ENCODE assay signal across 15 cellular contexts in the genomic region with DNA sequence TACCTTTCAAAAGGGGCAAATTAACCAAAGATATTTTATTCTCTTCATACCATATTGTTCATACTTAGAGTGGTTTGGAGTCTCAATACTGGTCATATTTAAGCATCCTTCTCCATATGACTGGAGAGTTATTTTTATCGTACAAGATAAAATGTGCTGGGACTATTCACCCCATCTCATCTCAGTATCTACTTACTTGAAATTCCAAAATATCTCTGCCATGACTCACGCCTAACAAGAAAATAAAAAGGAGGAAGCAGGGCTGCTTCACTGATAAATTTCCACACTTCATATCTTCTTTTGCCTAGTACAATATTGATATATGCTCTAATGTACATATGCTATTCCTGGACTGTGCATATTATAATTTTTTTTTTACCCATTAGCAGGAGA.
DNase-seq lines count a peak whose midpoint lies in the region; ATAC-seq and TF ChIP-seq lines count a peak whose summit lies in the region.
"Had no signal": no experiment of that assay in that cellular context is flagged by ENCODE, and none has a peak within 500 bp of the region (broad histone marks: within the 10 kb centered on the region; RNA-seq: fewer than 3 reads in every experiment).

No MANE protein-coding gene starts in this region.

- no peak for TF ChIP-seq CTCF in AG09309 (IDR thresholded peaks at IDR 0.05; ENCODE audit: control insufficient read depth, insufficient read depth, low read depth, low read length, missing control alignments)
- TF ChIP-seq CTCF in brain microvascular endothelial cell (IDR thresholded peaks at IDR 0.05; ENCODE audit: low read depth, low read length, missing control alignments) = no peak
- no peak for TF ChIP-seq CTCF in right atrium auricular region (IDR thresholded peaks at IDR 0.05)

- no peaks in the 10 kb centered on the region for H4K20me1 ChIP-seq in Karpas-422 (ENCODE audit: insufficient read depth, low read depth, low read length)
- H4K20me1 ChIP-seq: BLaER1 had no signal

- H3K4me2 ChIP-seq in Karpas-422 (ENCODE audit: low read depth, low read length, poor library complexity, severe bottlenecking) = no peak overlapping the region
- no peak overlapping the region for H3K4me2 ChIP-seq in mesenchymal stem cell (ENCODE audit: low read length, poor library complexity, severe bottlenecking)
- H3K4me2 ChIP-seq: BLaER1, PC-9 had no signal

- WGBS in mesenchymal stem cell = 0% methylated on average over 2 of the region's 2 CpGs

- H3K79me1 ChIP-seq in mesenchymal stem cell (replicated peaks; ENCODE audit: low read length, poor library complexity, severe bottlenecking) = no peaks in the 10 kb centered on the region

- no peak overlapping the region for H2BK5ac ChIP-seq in mesenchymal stem cell (ENCODE audit: low read depth, low read length, poor library complexity, severe bottlenecking)

- H3K4ac ChIP-seq in mesenchymal stem cell (ENCODE audit: low read depth in 1 of 2, low read length in 2 of 2) = no peak overlapping the region

- peak; percentile 23 for DNase-seq in AG09309 (ENCODE audit: low read depth)
- no peak for DNase-seq in Karpas-422
- peak; percentile 62 for DNase-seq in brain microvascular endothelial cell
- DNase-seq in mesenchymal stem cell = peak; percentile 72
- no peak for DNase-seq in HUDEP-2 (lab: John Stamatoyannopoulos, UW; ENCODE audit: unreplicated experiment in 76 of 76)
- no peak for DNase-seq in NCI-H1092 (lab: John Stamatoyannopoulos, UW)
- DNase-seq in right atrium auricular region (ENCODE audit: low spot score) = no peak
- DNase-seq: activated CD8-positive, alpha-beta memory T cell treated with anti-CD3 and anti-CD28 coated beads, Interleukin-2, amount 50 U/mL, for 4 hours; naive thymus-derived CD4-positive, alpha-beta T cell; NCI-H187 treated with DMSO at 0.1 percent for 48 hours; upper lobe of left lung had no signal

- H3K9me2 ChIP-seq in Karpas-422 (replicated peaks; ENCODE audit: insufficient read depth, low read length) = no peaks in the 10 kb centered on the region

- H3K9me3 ChIP-seq in Karpas-422 (ENCODE audit: low read length) (no peaks in the 10 kb centered on the region; the same call in 1 of the 2 replicates), mesenchymal stem cell (ENCODE audit: control insufficient read depth, low read length) (no peaks in the 10 kb centered on the region), right atrium auricular region (no peaks in the 10 kb centered on the region)
- H3K9me3 ChIP-seq: BLaER1, upper lobe of left lung had no signal

- H3K27ac ChIP-seq in Karpas-422 (ENCODE audit: low read length) (no peak overlapping the region), brain microvascular endothelial cell (peak overlapping the region; percentile 95), mesenchymal stem cell (ENCODE audit: low read length, poor library complexity, severe bottlenecking) (peak overlapping the region; percentile 95), right atrium auricular region (no peak overlapping the region)
- H3K27ac ChIP-seq: BLaER1, HL-60, PC-9, upper lobe of left lung had no signal

- H3K4me1 ChIP-seq in Karpas-422 (ENCODE audit: low read length) (peaks cover 8% of the 10 kb centered on the region), mesenchymal stem cell (ENCODE audit: control insufficient read depth, insufficient read depth, low read depth, low read length) (peaks cover 2% of the 10 kb centered on the region), right atrium auricular region (no peaks in the 10 kb centered on the region)
- H3K4me1 ChIP-seq: upper lobe of left lung had no signal

- H3K27me3 ChIP-seq in Karpas-422 (ENCODE audit: low read length) = no peaks in the 10 kb centered on the region
- H3K27me3 ChIP-seq in brain microvascular endothelial cell (replicated peaks) = no peaks in the 10 kb centered on the region
- H3K27me3 ChIP-seq in mesenchymal stem cell (ENCODE audit: control insufficient read depth in 1 of 2, insufficient read depth in 1 of 2, low read length in 2 of 2) = no peaks in the 10 kb centered on the region
- no peaks in the 10 kb centered on the region for H3K27me3 ChIP-seq in right atrium auricular region
- H3K27me3 ChIP-seq: BLaER1, upper lobe of left lung had no signal

- no peaks in the 10 kb centered on the region for H3K36me3 ChIP-seq in Karpas-422 (ENCODE audit: insufficient read depth, low read length)
- no peaks in the 10 kb centered on the region for H3K36me3 ChIP-seq in brain microvascular endothelial cell (replicated peaks)
- H3K36me3 ChIP-seq in mesenchymal stem cell (ENCODE audit: control insufficient read depth in 1 of 2, insufficient read depth in 2 of 2, low read depth in 1 of 2, low read length in 2 of 2) = no peaks in the 10 kb centered on the region
- no peaks in the 10 kb centered on the region for H3K36me3 ChIP-seq in right atrium auricular region
- H3K36me3 ChIP-seq: BLaER1, upper lobe of left lung had no signal

- H2BK15ac ChIP-seq in mesenchymal stem cell (ENCODE audit: low read depth, poor library complexity, severe bottlenecking) = no peak overlapping the region

- H3K23ac ChIP-seq in mesenchymal stem cell (ENCODE audit: low read length in 2 of 2) = no peak overlapping the region

- no peak overlapping the region for H2BK120ac ChIP-seq in mesenchymal stem cell (ENCODE audit: low read depth, low read length)

- H3K4me3 ChIP-seq in AG09309 (ENCODE audit: control insufficient read depth, low read depth, low read length) (no peak overlapping the region), Karpas-422 (ENCODE audit: low read length) (no peak overlapping the region), brain microvascular endothelial cell (ENCODE audit: low read depth, low read length) (no peak overlapping the region), mesenchymal stem cell (ENCODE audit: insufficient read depth in 1 of 2, low read depth in 1 of 2, low read length in 2 of 2) (peak overlapping the region in 1 of 2 experiments; percentile 33), right atrium auricular region (no peak overlapping the region)
- H3K4me3 ChIP-seq: BLaER1, PC-9, upper lobe of left lung had no signal

- in situ Hi-C loops in brain microvascular endothelial cell (cut with HindIII; ENCODE audit: low pct_ligation_motif_present, low sequenced_read_pairs) = no loop called here

- no peak for ATAC-seq in GM18861 (IDR thresholded peaks at IDR 0.05; ENCODE audit: unreplicated experiment)
- ATAC-seq: naive thymus-derived CD4-positive, alpha-beta T cell had no signal

- H4K8ac ChIP-seq in mesenchymal stem cell (ENCODE audit: low read length) = no peak overlapping the region

- H3K9ac ChIP-seq in Karpas-422 (ENCODE audit: low read length) (no peak overlapping the region), mesenchymal stem cell (ENCODE audit: low read length) (no peak overlapping the region)
- H3K9ac ChIP-seq: BLaER1 had no signal

- no peak overlapping the region for H4K91ac ChIP-seq in mesenchymal stem cell (ENCODE audit: low read length)

- no peak overlapping the region for H3K18ac ChIP-seq in mesenchymal stem cell (ENCODE audit: low read depth in 1 of 2, low read length in 2 of 2)

- H3K14ac ChIP-seq in mesenchymal stem cell (ENCODE audit: low read length in 2 of 2) = no peak overlapping the region

- peak overlapping the region; percentile 69 for H2AFZ ChIP-seq in Karpas-422 (ENCODE audit: low read length)
- no peak overlapping the region for H2AFZ ChIP-seq in mesenchymal stem cell (ENCODE audit: low read depth, low read length)
- H2AFZ ChIP-seq: PC-9 had no signal

- H2BK12ac ChIP-seq in mesenchymal stem cell (ENCODE audit: low read length in 2 of 2) = no peak overlapping the region

- no peak overlapping the region for H2AK5ac ChIP-seq in mesenchymal stem cell (ENCODE audit: low read length, severe bottlenecking)

- no peaks in the 10 kb centered on the region for H3K79me2 ChIP-seq in Karpas-422 (ENCODE audit: low read length)

Comparison
In these comparisons a context has a peak if more than half of its experiments do, and no peak if none do; other contexts are left out.
1. DNase-seq: peak in AG09309 (single experiment), brain microvascular endothelial cell (single experiment) and mesenchymal stem cell (single experiment); none in Karpas-422 (single experiment), HUDEP-2 (0 of 76), NCI-H1092 (single experiment) and right atrium auricular region (single experiment).
2. H3K27ac ChIP-seq: peak in brain microvascular endothelial cell (single experiment) and mesenchymal stem cell (single experiment); none in Karpas-422 (single experiment) and right atrium auricular region (0 of 2).